21 cellular contexts compared by ENCODE assay signal in genomic region chr9:38332625-38333024, GRCh38. TPM values are rescaled to one million over a fixed set of nuclear protein-coding genes. Genes with fewer than 3 reads are reported as not detected.
DNase-seq lines count a peak whose midpoint lies in the region; ATAC-seq, FAIRE-seq and TF ChIP-seq lines count a peak whose summit lies in the region.
"Had no signal": no experiment of that assay in that cellular context is flagged by ENCODE, and none has a peak within 500 bp of the region (broad histone marks: within the 10 kb centered on the region; RNA-seq: fewer than 3 reads in every experiment).

No MANE protein-coding gene starts in this region.

- no peaks in the 10 kb centered on the region for H3K9me3 ChIP-seq in pancreas
- H3K9me3 ChIP-seq: BE2C had no signal

- no peak overlapping the region for H3K4me3 ChIP-seq in pancreas

- no peak for FAIRE-seq in pancreas (lab: Jason Lieb, UNC)
- FAIRE-seq: A204.1, GM12891 had no signal

- ATAC-seq in pancreas (peak; percentile 58 to 88 (median 73)), GM18873 (IDR thresholded peaks at IDR 0.05; ENCODE audit: low FRiP score, unreplicated experiment) (no peak)
- ATAC-seq: HCT116 had no signal

- DNase-seq in NCI-H69 (lab: John Stamatoyannopoulos, UW) (peak; percentile 23), islet precursor cell (peak; percentile 25), pancreas (peak in 1 of 6 donors; percentile 49), germinal center (ENCODE audit: low spot score) (no peak), HUDEP-2 (lab: John Stamatoyannopoulos, UW; ENCODE audit: unreplicated experiment in 76 of 76) (no peak)
- DNase-seq: ACHN; BE2C; C1 segment of cervical spinal cord; CD4-positive, CD25-positive, alpha-beta regulatory T cell; CD8-positive, alpha-beta memory T cell; COR-L47; DMS 273 treated with DMSO at 0.1 percent for 48 hours; DND-41; GOT3; H7; HFFc6 had no signal

- WGBS in pancreas, 2 donors, result 38 to 47% methylated on average over 4 of the region's 4 CpGs

- no peaks in the 10 kb centered on the region for H3K27me3 ChIP-seq in pancreas
- H3K27me3 ChIP-seq: BE2C had no signal

- TF ChIP-seq CTCF in VCaP (conservative IDR thresholded peaks at IDR 0.05) (no peak), pancreas (IDR thresholded peaks at IDR 0.05) (no peak)

- H3K36me3 ChIP-seq in pancreas, result no peaks in the 10 kb centered on the region
- H3K36me3 ChIP-seq: BE2C had no signal

- H3K4me1 ChIP-seq in pancreas, result peaks cover 6 to 23% (median 14%) of the 10 kb centered on the region in 3 donors
- H3K4me1 ChIP-seq: BE2C had no signal

- H3K27ac ChIP-seq in VCaP, result peak overlapping the region; percentile 32
- H3K27ac ChIP-seq in pancreas, result peak overlapping the region in 3 of 4 donors; percentile 30 to 39 (median 38)

- intact Hi-C loops in pancreas (cut with DNase I), result no loop called here

RNA-seq across cellular contexts. Expression of gene ALDH1B1, which starts 59.9 kb away (rescaled TPM):
- total RNA-seq in pancreas, result 10 to 100 TPM in 3 of 6 donors, 1 to 10 TPM in 3; 6.3 to 17.1 (median 10.3) TPM
- polyA plus RNA-seq in pancreas, result 10 to 100 TPM in 1 of 2 donors, 1 to 10 TPM in 1; 6.0 to 12.4 TPM

Comparison
In these comparisons a context has a peak if more than half of its experiments do, and no peak if none do; other contexts are left out.
1. DNase-seq: peak in NCI-H69 (single experiment) and islet precursor cell (single experiment); none in germinal center (single experiment) and HUDEP-2 (0 of 76).